Comparison of ENCODE assay signal across 22 cellular contexts in the genomic region with DNA sequence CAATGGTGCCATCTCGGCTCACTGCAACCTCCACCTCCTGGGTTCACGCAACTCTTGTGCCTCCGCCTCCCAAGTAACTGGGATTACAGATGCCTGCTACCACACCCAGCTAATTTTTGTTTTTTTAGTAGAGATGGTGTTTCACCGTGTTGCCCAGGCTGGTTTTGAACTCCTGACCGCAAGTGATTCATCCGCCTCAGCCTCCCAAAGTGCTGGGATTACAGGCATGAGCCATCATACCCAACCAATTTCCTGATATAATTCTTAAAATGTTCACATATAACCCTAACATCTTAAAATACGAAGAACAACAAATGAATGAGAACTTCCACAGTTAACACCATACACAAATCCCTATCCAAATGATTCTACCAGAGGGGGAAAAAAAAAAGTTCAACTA. TPM values are rescaled to one million over a fixed set of nuclear protein-coding genes. Genes with fewer than 3 reads are reported as not detected.
DNase-seq lines count a peak whose midpoint lies in the region; ATAC-seq, FAIRE-seq and TF ChIP-seq lines count a peak whose summit lies in the region.
"Had no signal": no experiment of that assay in that cellular context is flagged by ENCODE, and none has a peak within 500 bp of the region (broad histone marks: within the 10 kb centered on the region; RNA-seq: fewer than 3 reads in every experiment).

No MANE protein-coding gene starts in this region.

- H3K27ac Mint-ChIP-seq in CD14-positive monocyte, result no peak overlapping the region
- no peak overlapping the region for H3K27ac Mint-ChIP-seq in activated T-cell treated with anti-CD3 and anti-CD28 coated beads, Interleukin-2, amount 50 U/mL, for 24 hours
- H3K27ac Mint-ChIP-seq: CD4-positive, CD25-positive, alpha-beta regulatory T cell had no signal

- WGBS in heart right ventricle, 2 donors, result 75 to 83% methylated on average over 7 of the region's 7 CpGs
- 74 to 87% (median 82%) methylated on average over 7 of the region's 7 CpGs for WGBS in spleen, 5 donors

- intact Hi-C loops in heart right ventricle (cut with DNase I) (loop anchor here in 1 of 10 donors (1.0 to 2.0 kb wide), 2 partner anchors 27 to 32 kb away; a partner anchor contains a TSS), left ventricle myocardium superior (cut with micrococcal nuclease) (no loop called here), spleen (cut with DNase I; ENCODE audit: low total_unique reads) (no loop called here), CD14-positive monocyte (cut with micrococcal nuclease) (no loop called here)

- H3K27ac ChIP-seq in heart right ventricle (peak overlapping the region in 6 of 10 donors; percentile 58 to 88 (median 76)), spleen (peak overlapping the region in 2 of 8 donors; percentile 63 to 74)
- H3K27ac ChIP-seq: SK-N-MC had no signal

- no peaks in the 10 kb centered on the region for H3K4me1 Mint-ChIP-seq in CD14-positive monocyte
- H3K4me1 Mint-ChIP-seq in activated T-cell treated with anti-CD3 and anti-CD28 coated beads, Interleukin-2, amount 50 U/mL, for 24 hours (ENCODE audit: low read depth), result no peaks in the 10 kb centered on the region
- H3K4me1 Mint-ChIP-seq: CD4-positive, CD25-positive, alpha-beta regulatory T cell had no signal

- H3K27me3 Mint-ChIP-seq in CD14-positive monocyte (ENCODE audit: low read depth in 3 of 3), result peaks cover 0 to 6% (median 2%) of the 10 kb centered on the region in 3 donors
- H3K27me3 Mint-ChIP-seq in activated T-cell treated with anti-CD3 and anti-CD28 coated beads, Interleukin-2, amount 50 U/mL, for 24 hours, result no peaks in the 10 kb centered on the region
- H3K27me3 Mint-ChIP-seq: CD4-positive, CD25-positive, alpha-beta regulatory T cell had no signal

- ATAC-seq in heart right ventricle, result no peak
- ATAC-seq in left ventricle myocardium superior, result no peak
- ATAC-seq: HepG2 had no signal

- no peaks in the 10 kb centered on the region for H3K36me3 Mint-ChIP-seq in CD14-positive monocyte
- no peaks in the 10 kb centered on the region for H3K36me3 Mint-ChIP-seq in activated T-cell treated with anti-CD3 and anti-CD28 coated beads, Interleukin-2, amount 50 U/mL, for 24 hours (ENCODE audit: low read depth)
- H3K36me3 Mint-ChIP-seq: CD4-positive, CD25-positive, alpha-beta regulatory T cell had no signal

- peaks cover 0 to 4% (median 2%) of the 10 kb centered on the region in 7 donors for H3K9me3 Mint-ChIP-seq in CD14-positive monocyte
- no peaks in the 10 kb centered on the region for H3K9me3 Mint-ChIP-seq in activated T-cell treated with anti-CD3 and anti-CD28 coated beads, Interleukin-2, amount 50 U/mL, for 24 hours

- TF ChIP-seq POLR2A in spleen (IDR thresholded peaks at IDR 0.05), result no peak

- peak overlapping the region in 2 of 10 donors; percentile 1 to 31 for H3K4me3 ChIP-seq in heart right ventricle
- no peak overlapping the region for H3K4me3 ChIP-seq in bronchial epithelial cell (ENCODE audit: low read depth, low read length)
- H3K4me3 ChIP-seq in spleen, result peak overlapping the region in 1 of 8 donors; percentile 17
- H3K4me3 ChIP-seq: PC-9, SK-N-MC had no signal

- no peaks in the 10 kb centered on the region for H3K9me3 ChIP-seq in heart right ventricle
- H3K9me3 ChIP-seq in spleen, result no peaks in the 10 kb centered on the region

- DNase-seq in heart right ventricle, result no peak
- DNase-seq in left ventricle myocardium superior, result no peak
- DNase-seq in MV-4-11 (lab: John Stamatoyannopoulos, UW), result peak; percentile 26
- DNase-seq in bronchial epithelial cell (ENCODE audit: low read depth), result peak; percentile 8
- DNase-seq in spleen, result peak; percentile 20
- DNase-seq in activated CD4-positive, CD25-positive, alpha-beta regulatory T cell treated with anti-CD3 and anti-CD28 coated beads, Interleukin-2, amount 50 U/mL, for 72 hours, result no peak
- DNase-seq in CD14-positive monocyte (ENCODE audit: low spot score), result no peak
- DNase-seq in activated T-cell treated with anti-CD3 and anti-CD28 coated beads, Interleukin-2, amount 50 U/mL, for 24 hours, result no peak
- DNase-seq: CD4-positive, CD25-positive, alpha-beta regulatory T cell; DMS153; DND-41; Karpas-422; NCI-H2029; NCI-H446; NCI-H524 treated with DMSO at 0.1 percent for 48 hours; NCI-H774; PC-9; RPMI8226; SIG-M5 had no signal

- TF ChIP-seq CTCF in heart right ventricle (IDR thresholded peaks at IDR 0.05) (no peak), bronchial epithelial cell (IDR thresholded peaks at IDR 0.05; ENCODE audit: insufficient read depth, low read length, severe bottlenecking) (no peak), spleen (IDR thresholded peaks at IDR 0.05 in 8 of 11, conservative IDR thresholded peaks at IDR 0.05 in 3 of 11) (no peak), CD14-positive monocyte (IDR thresholded peaks at IDR 0.05) (no peak)

- H3K36me3 ChIP-seq in heart right ventricle (no peaks in the 10 kb centered on the region), bronchial epithelial cell (ENCODE audit: control insufficient read depth, insufficient read depth, low read length) (peaks cover under 1% of the 10 kb centered on the region), spleen (no peaks in the 10 kb centered on the region)

- H3K27me3 ChIP-seq in heart right ventricle (no peaks in the 10 kb centered on the region), bronchial epithelial cell (ENCODE audit: control insufficient read depth, insufficient read depth, low read length) (no peaks in the 10 kb centered on the region), spleen (replicated peaks in 1 of 7) (peaks cover 0 to 4% (median 0%) of the 10 kb centered on the region in 7 donors)

- H3K4me3 Mint-ChIP-seq in CD14-positive monocyte, result no peak overlapping the region
- H3K4me3 Mint-ChIP-seq in activated T-cell treated with anti-CD3 and anti-CD28 coated beads, Interleukin-2, amount 50 U/mL, for 24 hours, result no peak overlapping the region
- H3K4me3 Mint-ChIP-seq: CD4-positive, CD25-positive, alpha-beta regulatory T cell had no signal

- no peak for FAIRE-seq in bronchial epithelial cell (lab: Jason Lieb, UNC)
- FAIRE-seq: GM19239, HepG2 had no signal

- H3K4me1 ChIP-seq in heart right ventricle (peaks cover 0 to 32% (median 12%) of the 10 kb centered on the region in 9 donors), spleen (peaks cover 0 to 4% (median 0%) of the 10 kb centered on the region in 6 donors)

RNA-seq across cellular contexts. Expression of a gene that starts 31.2 kb away (rescaled TPM):
- total RNA-seq in heart right ventricle (1 to 10 TPM in 6 of 10 donors, under 1 TPM in 4; 0.53 to 5.2 (median 1.4) TPM), left ventricle myocardium superior (2.0 TPM), bronchial epithelial cell (19.7 and 22.4 TPM in 2 replicates), spleen (1 to 10 TPM in 5 of 7 donors, under 1 TPM in 2; 0.72 to 2.6 (median 2.1) TPM)
- polyA plus RNA-seq in heart right ventricle (1 to 10 TPM; 2.2 to 5.8 TPM), spleen (1 to 10 TPM in 2 of 3 donors, under 1 TPM in 1; 0.76 to 1.4 (median 1.2) TPM), CD14-positive monocyte (under 1 TPM; 0.17 to 0.52 TPM)

Comparison
In these comparisons a context has a peak if more than half of its experiments do, and no peak if none do; other contexts are left out.
1. DNase-seq: peak in MV-4-11 (single experiment), bronchial epithelial cell (single experiment) and spleen (single experiment); none in heart right ventricle (0 of 2), left ventricle myocardium superior (single experiment), activated CD4-positive, CD25-positive, alpha-beta regulatory T cell treated with anti-CD3 and anti-CD28 coated beads, Interleukin-2, amount 50 U/mL, for 72 hours (single experiment), CD14-positive monocyte (single experiment) and activated T-cell treated with anti-CD3 and anti-CD28 coated beads, Interleukin-2, amount 50 U/mL, for 24 hours (single experiment).